In the genomic region with DNA sequence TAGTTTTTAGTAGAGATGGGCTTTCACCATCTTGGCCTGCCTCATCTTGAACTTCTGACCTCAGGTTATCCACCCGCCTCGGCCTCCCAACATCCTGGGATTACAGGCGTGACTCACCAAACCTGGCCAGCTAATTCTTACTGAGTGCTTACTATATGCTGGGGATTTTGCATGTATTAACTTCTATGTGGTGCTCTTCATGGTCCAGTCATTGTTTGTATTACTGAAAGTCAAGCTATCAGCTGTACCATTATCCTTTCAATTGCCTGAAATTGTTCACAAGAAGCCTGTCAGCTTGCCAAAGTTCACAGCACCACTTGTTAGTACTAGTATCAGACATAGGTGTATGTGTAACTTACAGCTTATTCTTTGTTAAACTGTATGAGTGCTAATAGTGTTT, we compare ENCODE assay signal across 17 cellular contexts.
A peak's percentile ranks its signal among the peaks of the same experiment; 100 is the strongest.
DNase-seq lines count a peak whose midpoint lies in the region; ATAC-seq, FAIRE-seq and TF ChIP-seq lines count a peak whose summit lies in the region.
"Had no signal": no experiment of that assay in that cellular context is flagged by ENCODE, and none has a peak within 500 bp of the region (broad histone marks: within the 10 kb centered on the region; RNA-seq: fewer than 3 reads in every experiment).

No MANE protein-coding gene starts in this region.

- no peak overlapping the region for H2AK5ac ChIP-seq in H1 (ENCODE audit: low read depth, low read length)

- no peak overlapping the region for H2BK12ac ChIP-seq in H1 (ENCODE audit: low read depth, low read length)

- H3K9ac ChIP-seq in H1 (replicated peaks in 1 of 4; ENCODE audit: extremely low read depth in 1 of 4, low read depth in 3 of 4, low read length in 3 of 4) = no peak overlapping the region

- ATAC-seq in gastrocnemius medialis = no peak
- ATAC-seq: K562, Panc1 had no signal

- no peaks in the 10 kb centered on the region for H3K23me2 ChIP-seq in H1 (ENCODE audit: low read depth, low read length)

- no peak overlapping the region for H3K14ac ChIP-seq in H1 (ENCODE audit: insufficient read length)

- CTCF ChIA-PET in H1 (lab: Charles Lee; ENCODE audit: partially characterized antibody) = no interaction called here

- 0 out of 2 replicates have a peak overlapping the region, but pooled peaks have one; percentile 58 for H2AFZ ChIP-seq in H1 (ENCODE audit: low read length)

- no peak overlapping the region for H2BK20ac ChIP-seq in H1 (ENCODE audit: low read length)

- TF ChIP-seq RAD21 in H1 (IDR thresholded peaks at IDR 0.05 in 1 of 2, conservative IDR thresholded peaks at IDR 0.05 in 1 of 2; ENCODE audit: low read depth in 2 of 2, low read length in 2 of 2) = no peak

- H3K4me3 ChIP-seq in H1 (ENCODE audit: extremely low read depth in 1 of 4, insufficient read depth in 2 of 4, low read depth in 3 of 4, low read length in 4 of 4) (no peak overlapping the region), gastrocnemius medialis (no peak overlapping the region)
- H3K4me3 ChIP-seq: K562 had no signal

- H3K79me2 ChIP-seq in H1 (ENCODE audit: control insufficient read depth in 1 of 2, insufficient read depth in 2 of 2, low read length in 2 of 2) = no peaks in the 10 kb centered on the region

- DNase-seq in A172 (ENCODE audit: low spot score) (peak; percentile 1), DMS53 (lab: John Stamatoyannopoulos, UW) (peak; percentile 76), NCI-H226 (peak; percentile 17), H1 (ENCODE audit: low read depth in 1 of 2, low spot score in 2 of 2) (no peak), GM03348 (ENCODE audit: low spot score) (no peak), head of caudate nucleus (no peak), gastrocnemius medialis (no peak)
- DNase-seq: BE2C; CD4-positive, alpha-beta memory T cell; EL; HCEC 1CT; NCI-H2029; NCI-H524 treated with DMSO at 0.1 percent for 48 hours; SIG-M5; T-helper 2 cell had no signal

- H3K23ac ChIP-seq in H1 (ENCODE audit: insufficient read length) = no peak overlapping the region

- H3K36me3 ChIP-seq in H1 (ENCODE audit: control insufficient read depth in 2 of 4, insufficient read depth in 4 of 4, low read length in 3 of 4) (no peaks in the 10 kb centered on the region), gastrocnemius medialis (no peaks in the 10 kb centered on the region)
- H3K36me3 ChIP-seq: BE2C had no signal

- TF ChIP-seq EP300 in H1 (IDR thresholded peaks at IDR 0.05; ENCODE audit: borderline replicate concordance in 1 of 2, low read depth in 2 of 2, low read length in 2 of 2) = no peak

- TF ChIP-seq CTCF in H1 (IDR thresholded peaks at IDR 0.05; ENCODE audit: control extremely low read depth in 1 of 3, insufficient read depth in 1 of 3, low read depth in 1 of 3, low read length in 3 of 3) (no peak), gastrocnemius medialis (IDR thresholded peaks at IDR 0.05 in 4 of 5, conservative IDR thresholded peaks at IDR 0.05 in 1 of 5) (no peak)

- no peaks in the 10 kb centered on the region for H3K27me3 ChIP-seq in H1 (replicated peaks in 1 of 4; ENCODE audit: control insufficient read depth in 3 of 4, extremely low read depth in 1 of 4, insufficient read depth in 3 of 4, low read length in 3 of 4)
- H3K27me3 ChIP-seq in gastrocnemius medialis = no peaks in the 10 kb centered on the region
- H3K27me3 ChIP-seq: BE2C had no signal

- in situ Hi-C loops in gastrocnemius medialis (cut with MboI; ENCODE audit: low sequenced_read_pairs in 4 of 4) = no loop called here

- no peak overlapping the region for H2BK15ac ChIP-seq in H1 (ENCODE audit: low read length)

- no peak overlapping the region for H3K56ac ChIP-seq in H1 (replicated peaks; ENCODE audit: insufficient read length, low read depth, low read length)

- intact Hi-C loops in head of caudate nucleus (cut with DNase I) (no loop called here), gastrocnemius medialis (cut with DNase I; ENCODE audit: low total_unique reads) (no loop called here)

- H3K18ac ChIP-seq in H1 (ENCODE audit: extremely low read depth, low read length) = no peak overlapping the region

- FAIRE-seq in H1 (lab: Jason Lieb, UNC) = no peak
- FAIRE-seq: K562 had no signal

- 94% methylated on average over 3 of the region's 3 CpGs; no CpG with 5 or more reads in 1 of the 2 experiments for WGBS in H1 (ENCODE audit: extremely low coverage in 1 of 2, insufficient coverage in 1 of 2, insufficient read length in 1 of 2, insufficient replicate concordance in 2 of 2, low coverage in 1 of 2, low lambda C conversion rate in 2 of 2, missing lambda C conversion rate in 1 of 2), 2 experiments

- no peaks in the 10 kb centered on the region for H4K20me1 ChIP-seq in H1 (replicated peaks in 1 of 2; ENCODE audit: control insufficient read depth in 1 of 2, insufficient read depth in 2 of 2, low read length in 2 of 2)

- H4K5ac ChIP-seq in H1 (ENCODE audit: insufficient read length, low read depth, low read length) = no peak overlapping the region

- H2BK5ac ChIP-seq in H1 (ENCODE audit: low read depth, low read length) = no peak overlapping the region

- no peaks in the 10 kb centered on the region for H3K9me3 ChIP-seq in H1 (ENCODE audit: insufficient read depth in 2 of 2, low read depth in 1 of 2, low read length in 1 of 2)
- no peaks in the 10 kb centered on the region for H3K9me3 ChIP-seq in gastrocnemius medialis
- H3K9me3 ChIP-seq: BE2C had no signal

- TF ChIP-seq POLR2A in H1 (IDR thresholded peaks at IDR 0.05; ENCODE audit: control extremely low read depth in 1 of 2, low read depth in 2 of 2, low read length in 2 of 2) (no peak), gastrocnemius medialis (IDR thresholded peaks at IDR 0.05) (no peak)

- no peak overlapping the region for H4K8ac ChIP-seq in H1 (ENCODE audit: extremely low read depth, insufficient read depth, low read length)

- no peak overlapping the region for H3K4me2 ChIP-seq in H1 (ENCODE audit: insufficient read depth in 1 of 2, low read depth in 2 of 2, low read length in 2 of 2)

- H3K4ac ChIP-seq in H1 (replicated peaks; ENCODE audit: insufficient read length, low read depth, low read length) = no peak overlapping the region

- H4K91ac ChIP-seq in H1 (replicated peaks; ENCODE audit: insufficient read length, low read length) = no peak overlapping the region

- no peak overlapping the region for H2BK120ac ChIP-seq in H1 (replicated peaks; ENCODE audit: low read depth, low read length)

- no peak overlapping the region for H3K27ac ChIP-seq in H1 (ENCODE audit: low read depth, low read length)
- peak overlapping the region in 1 of 4 donors; percentile 78 for H3K27ac ChIP-seq in gastrocnemius medialis

- H3K79me1 ChIP-seq in H1 (ENCODE audit: low read depth, low read length) = no peaks in the 10 kb centered on the region

- H3K4me1 ChIP-seq in H1 (replicated peaks in 1 of 4; ENCODE audit: control insufficient read depth in 3 of 4, insufficient read depth in 4 of 4, low read length in 3 of 4) (no peaks in the 10 kb centered on the region), gastrocnemius medialis (peaks cover 11 to 12% of the 10 kb centered on the region in 2 donors)

- POLR2A ChIA-PET in H1 (lab: Charles Lee; ENCODE audit: partially characterized antibody) = no interaction called here

TF ChIP-seq in H1, 55 proteins besides CTCF, POLR2A, EP300 and RAD21 (continues in another document):
- no peak for TF ChIP-seq SP4 (IDR thresholded peaks at IDR 0.05; ENCODE audit: low read length)
- no peak for TF ChIP-seq TAF1 (IDR thresholded peaks at IDR 0.05; ENCODE audit: low read depth, low read length)
- no peak for TF ChIP-seq SIN3A (conservative IDR thresholded peaks at IDR 0.05 in 1 of 2, IDR thresholded peaks at IDR 0.05 in 1 of 2; ENCODE audit: low read depth in 1 of 2, low read length in 2 of 2)
- no peak for TF ChIP-seq JUND (IDR thresholded peaks at IDR 0.05; ENCODE audit: low read length)
- TF ChIP-seq SAP30 (IDR thresholded peaks at IDR 0.05; ENCODE audit: insufficient read depth, insufficient replicate concordance, low read length) = no peak
- no peak for TF ChIP-seq SUZ12 (IDR thresholded peaks at IDR 0.05; ENCODE audit: low read length)
- no peak for TF ChIP-seq POU5F1 (IDR thresholded peaks at IDR 0.05; ENCODE audit: low read depth, low read length)
- no peak for TF ChIP-seq CREB1 (IDR thresholded peaks at IDR 0.05)
- no peak for TF ChIP-seq KDM4A (IDR thresholded peaks at IDR 0.05; ENCODE audit: low read depth, low read length, severe bottlenecking)
- TF ChIP-seq NANOG (IDR thresholded peaks at IDR 0.05; ENCODE audit: insufficient read depth, low read depth, low read length, poor library complexity, severe bottlenecking) = no peak
- TF ChIP-seq BRCA1 (IDR thresholded peaks at IDR 0.05; ENCODE audit: low read depth, low read length) = no peak
- TF ChIP-seq, protein P1, sequence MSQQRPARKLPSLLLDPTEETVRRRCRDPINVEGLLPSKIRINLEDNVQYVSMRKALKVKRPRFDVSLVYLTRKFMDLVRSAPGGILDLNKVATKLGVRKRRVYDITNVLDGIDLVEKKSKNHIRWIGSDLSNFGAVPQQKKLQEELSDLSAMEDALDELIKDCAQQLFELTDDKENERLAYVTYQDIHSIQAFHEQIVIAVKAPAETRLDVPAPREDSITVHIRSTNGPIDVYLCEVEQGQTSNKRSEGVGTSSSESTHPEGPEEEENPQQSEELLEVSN (IDR thresholded peaks at IDR 0.05) = no peak

Comparison
In these comparisons a context has a peak if more than half of its experiments do, and no peak if none do; other contexts are left out.
1. DNase-seq: peak in A172 (single experiment), DMS53 (single experiment) and NCI-H226 (single experiment); none in H1 (0 of 2), GM03348 (single experiment), head of caudate nucleus (0 of 42) and gastrocnemius medialis (0 of 2).